In the genomic region with DNA sequence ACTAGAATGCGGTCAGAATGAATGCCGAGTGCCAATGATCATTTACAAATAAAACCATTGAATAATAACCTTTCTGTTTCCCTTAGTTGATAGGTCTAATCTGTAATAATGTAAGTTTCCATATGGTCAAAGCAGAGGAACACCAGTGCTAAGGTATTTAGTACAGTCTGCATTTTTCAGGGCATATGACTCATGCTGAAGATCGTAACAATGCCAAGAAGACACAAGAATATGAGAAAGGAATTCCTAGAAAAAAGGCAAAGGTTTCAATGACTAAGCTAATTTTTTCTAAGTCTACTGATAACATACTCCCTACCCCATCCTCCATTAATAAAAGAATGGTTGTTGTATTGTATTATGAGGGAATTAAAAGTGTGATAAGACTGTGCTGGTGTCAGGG, we compare ENCODE assay signal across 2 cellular contexts.
TF ChIP-seq lines count a peak whose summit lies in the region.

No MANE protein-coding gene starts in this region.

TF ChIP-seq in HepG2, 621 proteins besides CTCF, POLR2A, EP300 and RAD21:
- TF ChIP-seq, protein P1, sequence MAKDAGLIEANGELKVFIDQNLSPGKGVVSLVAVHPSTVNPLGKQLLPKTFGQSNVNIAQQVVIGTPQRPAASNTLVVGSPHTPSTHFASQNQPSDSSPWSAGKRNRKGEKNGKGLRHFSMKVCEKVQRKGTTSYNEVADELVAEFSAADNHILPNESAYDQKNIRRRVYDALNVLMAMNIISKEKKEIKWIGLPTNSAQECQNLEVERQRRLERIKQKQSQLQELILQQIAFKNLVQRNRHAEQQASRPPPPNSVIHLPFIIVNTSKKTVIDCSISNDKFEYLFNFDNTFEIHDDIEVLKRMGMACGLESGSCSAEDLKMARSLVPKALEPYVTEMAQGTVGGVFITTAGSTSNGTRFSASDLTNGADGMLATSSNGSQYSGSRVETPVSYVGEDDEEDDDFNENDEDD (CRISPR knock-in tag; IDR thresholded peaks at IDR 0.05; ENCODE audit: borderline replicate concordance), result no peak
- TF ChIP-seq NR2F2 (IDR thresholded peaks at IDR 0.05; ENCODE audit: borderline replicate concordance, low read depth), result no peak
- TF ChIP-seq ZNF501 (CRISPR knock-in tag; IDR thresholded peaks at IDR 0.05), result no peak
- TF ChIP-seq TSC22D2 (CRISPR knock-in tag; IDR thresholded peaks at IDR 0.05; ENCODE audit: borderline replicate concordance), result no peak
- TF ChIP-seq ISX (CRISPR knock-in tag; conservative IDR thresholded peaks at IDR 0.05), result no peak
- TF ChIP-seq ZNF142 (CRISPR knock-in tag; IDR thresholded peaks at IDR 0.05), result no peak
- no peak for TF ChIP-seq THAP11 (CRISPR knock-in tag; IDR thresholded peaks at IDR 0.05)
- no peak for TF ChIP-seq EHMT2 (IDR thresholded peaks at IDR 0.05; ENCODE audit: borderline replicate concordance, low read depth, low read length)
- TF ChIP-seq MYC (CRISPR knock-in tag; IDR thresholded peaks at IDR 0.05; ENCODE audit: borderline replicate concordance), result no peak
- TF ChIP-seq, protein P2, sequence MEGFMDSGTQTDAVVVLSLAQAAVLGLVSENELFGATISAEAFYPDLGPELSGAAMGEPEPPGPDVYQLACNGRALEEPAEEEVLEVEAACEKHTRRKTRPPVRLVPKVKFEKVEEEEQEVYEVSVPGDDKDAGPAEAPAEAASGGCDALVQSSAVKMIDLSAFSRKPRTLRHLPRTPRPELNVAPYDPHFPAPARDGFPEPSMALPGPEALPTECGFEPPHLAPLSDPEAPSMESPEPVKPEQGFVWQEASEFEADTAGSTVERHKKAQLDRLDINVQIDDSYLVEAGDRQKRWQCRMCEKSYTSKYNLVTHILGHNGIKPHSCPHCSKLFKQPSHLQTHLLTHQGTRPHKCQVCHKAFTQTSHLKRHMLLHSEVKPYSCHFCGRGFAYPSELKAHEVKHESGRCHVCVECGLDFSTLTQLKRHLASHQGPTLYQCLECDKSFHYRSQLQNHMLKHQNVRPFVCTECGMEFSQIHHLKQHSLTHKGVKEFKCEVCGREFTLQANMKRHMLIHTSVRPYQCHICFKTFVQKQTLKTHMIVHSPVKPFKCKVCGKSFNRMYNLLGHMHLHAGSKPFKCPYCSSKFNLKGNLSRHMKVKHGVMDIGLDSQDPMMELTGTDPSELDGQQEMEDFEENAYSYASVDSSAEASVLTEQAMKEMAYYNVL (CRISPR knock-in tag; IDR thresholded peaks at IDR 0.05; ENCODE audit: borderline replicate concordance), result no peak

TF ChIP-seq in SK-N-SH treated with all-trans-retinoic acid at 6 μM for 48 hours, 23 proteins besides CTCF, POLR2A, EP300 and RAD21:
- TF ChIP-seq ISL1 (CRISPR knock-in tag; IDR thresholded peaks at IDR 0.05) (peak; percentile 15; the same call in 1 of the 2 replicates), ZFP30 (CRISPR knock-in tag; IDR thresholded peaks at IDR 0.05) (no peak)
